22 cellular contexts compared by ENCODE assay signal in genomic region chr6:129866256-129866655, GRCh38. TPM values are rescaled to one million over a fixed set of nuclear protein-coding genes. Genes with fewer than 3 reads are reported as not detected.
"Had no signal": no experiment of that assay in that cellular context is flagged by ENCODE, and none has a peak within 500 bp of the region (broad histone marks: within the 10 kb centered on the region; RNA-seq: fewer than 3 reads in every experiment).

No MANE protein-coding gene starts in this region.

- FAIRE-seq: urothelium cell line had no signal

- DNase-seq: activated CD4-positive, alpha-beta memory T cell treated with anti-CD3 and anti-CD28 coated beads, Interleukin-2, amount 10 ng/mL, durations not matched to agents 7 days and 5 days; activated CD4-positive, alpha-beta T cell treated with anti-CD3 and anti-CD28 coated beads for 4 hours; activated gamma-delta T cell; activated T-cell treated with anti-CD3 and anti-CD28 coated beads, Interleukin-2, amount 50 U/mL, for 48 hours; body of pancreas; dermis blood vessel endothelial cell; left ventricle myocardium superior; occipital lobe; right lobe of liver; stimulated activated naive CD8-positive, alpha-beta T cell treated with anti-CD3 and anti-CD28 coated beads, Interleukin-15, amount 100 ng/mL, for 72 hours; T-helper 17 cell had no signal

- H3K9me3 Mint-ChIP-seq: activated CD4-positive, alpha-beta memory T cell treated with anti-CD3 and anti-CD28 coated beads, Interleukin-2, amount 10 ng/mL, durations not matched to agents 7 days and 5 days; activated naive CD4-positive, alpha-beta T cell treated with anti-CD3 and anti-CD28 coated beads, Interleukin-2, amount 50 U/mL, for 72 hours; stimulated activated naive CD8-positive, alpha-beta T cell treated with anti-CD3 and anti-CD28 coated beads, Interleukin-15, amount 100 ng/mL, for 72 hours had no signal

- ATAC-seq: activated naive CD4-positive, alpha-beta T cell treated with anti-CD3 and anti-CD28 coated beads, Interleukin-2, amount 50 U/mL, for 72 hours; body of pancreas; gastroesophageal sphincter; left ventricle myocardium superior; right lobe of liver; stimulated activated naive CD8-positive, alpha-beta T cell treated with anti-CD3 and anti-CD28 coated beads, Interleukin-15, amount 100 ng/mL, for 72 hours; T-helper 17 cell; WTC11 had no signal

- H3K4me3 ChIP-seq: body of pancreas, gastroesophageal sphincter, hepatocyte, prostate gland, right lobe of liver had no signal

- H3K4me3 Mint-ChIP-seq: activated CD4-positive, alpha-beta memory T cell treated with anti-CD3 and anti-CD28 coated beads, Interleukin-2, amount 10 ng/mL, durations not matched to agents 7 days and 5 days; nephron; stimulated activated naive CD8-positive, alpha-beta T cell treated with anti-CD3 and anti-CD28 coated beads, Interleukin-15, amount 100 ng/mL, for 72 hours; T-helper 17 cell; WTC11 had no signal

- H3K36me3 ChIP-seq: gastroesophageal sphincter, prostate gland, right lobe of liver had no signal

- H3K27me3 Mint-ChIP-seq: activated CD4-positive, alpha-beta memory T cell treated with anti-CD3 and anti-CD28 coated beads, Interleukin-2, amount 10 ng/mL, durations not matched to agents 7 days and 5 days; stimulated activated naive CD8-positive, alpha-beta T cell treated with anti-CD3 and anti-CD28 coated beads, Interleukin-15, amount 100 ng/mL, for 72 hours had no signal

- H3K27ac Mint-ChIP-seq: activated CD4-positive, alpha-beta memory T cell treated with anti-CD3 and anti-CD28 coated beads, Interleukin-2, amount 10 ng/mL, durations not matched to agents 7 days and 5 days; activated naive CD4-positive, alpha-beta T cell treated with anti-CD3 and anti-CD28 coated beads, Interleukin-2, amount 50 U/mL, for 72 hours; nephron; stimulated activated naive CD8-positive, alpha-beta T cell treated with anti-CD3 and anti-CD28 coated beads, Interleukin-15, amount 100 ng/mL, for 72 hours; T-helper 17 cell; WTC11 had no signal

- H3K4me1 ChIP-seq: body of pancreas, gastroesophageal sphincter, prostate gland, right lobe of liver had no signal

- H3K27ac ChIP-seq: body of pancreas, epithelial cell of prostate, gastroesophageal sphincter, hepatocyte, prostate gland, right lobe of liver had no signal

- H3K9me3 ChIP-seq: body of pancreas, gastroesophageal sphincter, prostate gland, right lobe of liver had no signal

- H3K36me3 Mint-ChIP-seq: activated naive CD4-positive, alpha-beta T cell treated with anti-CD3 and anti-CD28 coated beads, Interleukin-2, amount 50 U/mL, for 72 hours had no signal

- H3K4me2 ChIP-seq: hepatocyte had no signal

- H3K79me2 ChIP-seq: hepatocyte had no signal

- H3K27me3 ChIP-seq: body of pancreas, gastroesophageal sphincter, hepatocyte, right lobe of liver had no signal

- H2AFZ ChIP-seq: hepatocyte had no signal

RNA-seq across cellular contexts. Expression of gene TMEM244, which starts 5.1 kb away (rescaled TPM):
- total RNA-seq: activated naive CD4-positive, alpha-beta T cell treated with anti-CD3 and anti-CD28 coated beads, Interleukin-2, amount 50 U/mL, for 72 hours; body of pancreas; dermis blood vessel endothelial cell; gastroesophageal sphincter; hepatocyte; kidney epithelial cell; left ventricle myocardium superior; mesenteric fat pad; prostate gland; right lobe of liver; WTC11 had no signal
- polyA plus RNA-seq: hepatocyte, thymus had no signal
